ENCODE assay signal across 24 cellular contexts in genomic region chr5:80177236-80177635, GRCh38.
DNase-seq lines count a peak whose midpoint lies in the region; ATAC-seq and TF ChIP-seq lines count a peak whose summit lies in the region.
"Had no signal": no experiment of that assay in that cellular context is flagged by ENCODE, and none has a peak within 500 bp of the region (broad histone marks: within the 10 kb centered on the region; RNA-seq: fewer than 3 reads in every experiment).

No MANE protein-coding gene starts in this region.

- peaks cover 49% of the 10 kb centered on the region for H3K36me3 Mint-ChIP-seq in activated T-cell treated with anti-CD3 and anti-CD28 coated beads, Interleukin-2, amount 50 U/mL, for 24 hours (ENCODE audit: low read depth)
- H3K36me3 Mint-ChIP-seq in WTC11 (peaks cover 44% of the 10 kb centered on the region), nephron progenitor cell (ENCODE audit: low read depth) (peaks cover 43% of the 10 kb centered on the region)

- POLR2A ChIA-PET in WTC11 (lab: Charles Lee), result no interaction called here

- TF ChIP-seq CTCF in WTC11 (IDR thresholded peaks at IDR 0.05), result no peak
- TF ChIP-seq CTCF in nephron progenitor cell (IDR thresholded peaks at IDR 0.05), result no peak

- H3K27ac Mint-ChIP-seq in activated T-cell treated with anti-CD3 and anti-CD28 coated beads, Interleukin-2, amount 50 U/mL, for 24 hours, result peak overlapping the region; percentile 5
- H3K27ac Mint-ChIP-seq in WTC11 (peak overlapping the region; percentile 62), nephron progenitor cell (peak overlapping the region; percentile 6)
- H3K27ac Mint-ChIP-seq: B cell, memory B cell had no signal

- no peaks in the 10 kb centered on the region for H3K9me3 Mint-ChIP-seq in activated T-cell treated with anti-CD3 and anti-CD28 coated beads, Interleukin-2, amount 50 U/mL, for 24 hours
- no peaks in the 10 kb centered on the region for H3K9me3 Mint-ChIP-seq in WTC11
- no peaks in the 10 kb centered on the region for H3K9me3 Mint-ChIP-seq in nephron progenitor cell
- H3K9me3 Mint-ChIP-seq: memory B cell had no signal

- H3K27me3 Mint-ChIP-seq in activated T-cell treated with anti-CD3 and anti-CD28 coated beads, Interleukin-2, amount 50 U/mL, for 24 hours, result no peaks in the 10 kb centered on the region
- no peaks in the 10 kb centered on the region for H3K27me3 Mint-ChIP-seq in WTC11 (ENCODE audit: low read depth)
- no peaks in the 10 kb centered on the region for H3K27me3 Mint-ChIP-seq in nephron progenitor cell (ENCODE audit: low read depth, poor library complexity)
- H3K27me3 Mint-ChIP-seq: B cell, memory B cell had no signal

- ATAC-seq in WTC11, result no peak
- ATAC-seq: A549, left colon, upper lobe of right lung had no signal

- no peak overlapping the region for H3K4me3 Mint-ChIP-seq in activated T-cell treated with anti-CD3 and anti-CD28 coated beads, Interleukin-2, amount 50 U/mL, for 24 hours
- no peak overlapping the region for H3K4me3 Mint-ChIP-seq in WTC11
- H3K4me3 Mint-ChIP-seq in nephron progenitor cell, result no peak overlapping the region
- H3K4me3 Mint-ChIP-seq: B cell, memory B cell had no signal

- peaks cover 61% of the 10 kb centered on the region for H3K4me1 Mint-ChIP-seq in activated T-cell treated with anti-CD3 and anti-CD28 coated beads, Interleukin-2, amount 50 U/mL, for 24 hours (ENCODE audit: low read depth)
- H3K4me1 Mint-ChIP-seq in WTC11, result peaks cover 70% of the 10 kb centered on the region
- H3K4me1 Mint-ChIP-seq in nephron progenitor cell, result peaks cover 73% of the 10 kb centered on the region

- no peak for DNase-seq in activated T-cell treated with anti-CD3 and anti-CD28 coated beads, Interleukin-2, amount 50 U/mL, for 24 hours
- DNase-seq in activated T-cell treated with anti-CD3 and anti-CD28 coated beads for 4 hours (no peak), Kasumi-1 (lab: John Stamatoyannopoulos, UW) (peak; percentile 11 to 12), WTC11 (ENCODE audit: low spot score) (no peak), nephron progenitor cell (no peak), NCI-H1694 (lab: John Stamatoyannopoulos, UW) (no peak), DMS79 (lab: John Stamatoyannopoulos, UW) (no peak)
- DNase-seq in activated CD4-positive, alpha-beta T cell treated with anti-CD3 and anti-CD28 coated beads for 1 hour, result no peak
- DNase-seq: activated gamma-delta T cell treated with Interleukin-2 at 50 U/mL for 16 hours; colonic mucosa; EL; esophagus squamous epithelium; left colon; NCI-H1436 treated with DMSO at 0.1 percent for 48 hours; NCI-H524; retina; SJCRH30; small intestine; stimulated activated CD4-positive, alpha-beta T cell treated with anti-CD3 and anti-CD28 coated beads, Interleukin-2, amount 100 ng/mL, for 24 hours; T-helper 2 cell; upper lobe of right lung had no signal

- CTCF ChIA-PET in WTC11 (lab: Charles Lee), result no interaction called here

TF ChIP-seq in WTC11, 78 proteins besides CTCF, POLR2A, EP300 and RAD21 (continues in another document):
- TF ChIP-seq, protein P1, sequence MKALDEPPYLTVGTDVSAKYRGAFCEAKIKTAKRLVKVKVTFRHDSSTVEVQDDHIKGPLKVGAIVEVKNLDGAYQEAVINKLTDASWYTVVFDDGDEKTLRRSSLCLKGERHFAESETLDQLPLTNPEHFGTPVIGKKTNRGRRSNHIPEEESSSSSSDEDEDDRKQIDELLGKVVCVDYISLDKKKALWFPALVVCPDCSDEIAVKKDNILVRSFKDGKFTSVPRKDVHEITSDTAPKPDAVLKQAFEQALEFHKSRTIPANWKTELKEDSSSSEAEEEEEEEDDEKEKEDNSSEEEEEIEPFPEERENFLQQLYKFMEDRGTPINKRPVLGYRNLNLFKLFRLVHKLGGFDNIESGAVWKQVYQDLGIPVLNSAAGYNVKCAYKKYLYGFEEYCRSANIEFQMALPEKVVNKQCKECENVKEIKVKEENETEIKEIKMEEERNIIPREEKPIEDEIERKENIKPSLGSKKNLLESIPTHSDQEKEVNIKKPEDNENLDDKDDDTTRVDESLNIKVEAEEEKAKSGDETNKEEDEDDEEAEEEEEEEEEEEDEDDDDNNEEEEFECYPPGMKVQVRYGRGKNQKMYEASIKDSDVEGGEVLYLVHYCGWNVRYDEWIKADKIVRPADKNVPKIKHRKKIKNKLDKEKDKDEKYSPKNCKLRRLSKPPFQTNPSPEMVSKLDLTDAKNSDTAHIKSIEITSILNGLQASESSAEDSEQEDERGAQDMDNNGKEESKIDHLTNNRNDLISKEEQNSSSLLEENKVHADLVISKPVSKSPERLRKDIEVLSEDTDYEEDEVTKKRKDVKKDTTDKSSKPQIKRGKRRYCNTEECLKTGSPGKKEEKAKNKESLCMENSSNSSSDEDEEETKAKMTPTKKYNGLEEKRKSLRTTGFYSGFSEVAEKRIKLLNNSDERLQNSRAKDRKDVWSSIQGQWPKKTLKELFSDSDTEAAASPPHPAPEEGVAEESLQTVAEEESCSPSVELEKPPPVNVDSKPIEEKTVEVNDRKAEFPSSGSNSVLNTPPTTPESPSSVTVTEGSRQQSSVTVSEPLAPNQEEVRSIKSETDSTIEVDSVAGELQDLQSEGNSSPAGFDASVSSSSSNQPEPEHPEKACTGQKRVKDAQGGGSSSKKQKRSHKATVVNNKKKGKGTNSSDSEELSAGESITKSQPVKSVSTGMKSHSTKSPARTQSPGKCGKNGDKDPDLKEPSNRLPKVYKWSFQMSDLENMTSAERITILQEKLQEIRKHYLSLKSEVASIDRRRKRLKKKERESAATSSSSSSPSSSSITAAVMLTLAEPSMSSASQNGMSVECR (CRISPR knock-in tag; IDR thresholded peaks at IDR 0.05; ENCODE audit: borderline replicate concordance), result no peak
- TF ChIP-seq ZNF219 (CRISPR knock-in tag; IDR thresholded peaks at IDR 0.05; ENCODE audit: borderline replicate concordance) (no peak), FOXK1 (CRISPR knock-in tag; IDR thresholded peaks at IDR 0.05) (no peak), ZNF425 (CRISPR knock-in tag; conservative IDR thresholded peaks at IDR 0.05) (no peak), SMAD4 (CRISPR knock-in tag; IDR thresholded peaks at IDR 0.05) (no peak), KAT7 (CRISPR knock-in tag; IDR thresholded peaks at IDR 0.05; ENCODE audit: borderline replicate concordance) (no peak), ATF2 (CRISPR knock-in tag; IDR thresholded peaks at IDR 0.05; ENCODE audit: borderline replicate concordance, low read depth) (no peak), HMGXB4 (CRISPR knock-in tag; IDR thresholded peaks at IDR 0.05) (no peak)
- TF ChIP-seq, protein P2, sequence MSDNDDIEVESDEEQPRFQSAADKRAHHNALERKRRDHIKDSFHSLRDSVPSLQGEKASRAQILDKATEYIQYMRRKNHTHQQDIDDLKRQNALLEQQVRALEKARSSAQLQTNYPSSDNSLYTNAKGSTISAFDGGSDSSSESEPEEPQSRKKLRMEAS (CRISPR knock-in tag; IDR thresholded peaks at IDR 0.05), result no peak

Comparison
In these comparisons a context has a peak if more than half of its experiments do, and no peak if none do; other contexts are left out.
1. DNase-seq: peak in Kasumi-1 (2 of 2); none in activated T-cell treated with anti-CD3 and anti-CD28 coated beads, Interleukin-2, amount 50 U/mL, for 24 hours (single experiment), activated T-cell treated with anti-CD3 and anti-CD28 coated beads for 4 hours (single experiment), WTC11 (single experiment), nephron progenitor cell (single experiment), NCI-H1694 (single experiment), DMS79 (single experiment) and activated CD4-positive, alpha-beta T cell treated with anti-CD3 and anti-CD28 coated beads for 1 hour (single experiment).
2. H3K27ac Mint-ChIP-seq: peak in every context shown above with its lines; median percentile 62 in WTC11; 6 in nephron progenitor cell; 5 in activated T-cell treated with anti-CD3 and anti-CD28 coated beads, Interleukin-2, amount 50 U/mL, for 24 hours.